Comparison of ENCODE assay signal across 11 cellular contexts in genomic region chr3:129663045-129663446, GRCh38. TPM values are rescaled to one million over a fixed set of nuclear protein-coding genes. Genes with fewer than 3 reads are reported as not detected.
A peak's percentile ranks its signal among the peaks of the same experiment; 100 is the strongest.
DNase-seq lines count a peak whose midpoint lies in the region; ATAC-seq and TF ChIP-seq lines count a peak whose summit lies in the region.
"Had no signal": no experiment of that assay in that cellular context is flagged by ENCODE, and none has a peak within 500 bp of the region (broad histone marks: within the 10 kb centered on the region; RNA-seq: fewer than 3 reads in every experiment).

No MANE protein-coding gene starts in this region.

- H3K36me3 Mint-ChIP-seq in activated T-helper 1 cell treated with anti-CD3 and anti-CD28 coated beads, Interleukin-12 subunit alpha, Interleukin-12 subunit beta, Interleukin-2, Interleukin-4 antibody, amounts not matched to agents 30 ng/mL and 10 ng/mL and 1 ng/mL, durations not matched to agents 14 hours and 24 hours and 36 hours (ENCODE audit: low read depth), result no peaks in the 10 kb centered on the region

- no peaks in the 10 kb centered on the region for H3K9me3 Mint-ChIP-seq in activated T-helper 1 cell treated with anti-CD3 and anti-CD28 coated beads, Interleukin-12 subunit alpha, Interleukin-12 subunit beta, Interleukin-2, Interleukin-4 antibody, amounts not matched to agents 30 ng/mL and 10 ng/mL and 1 ng/mL, durations not matched to agents 14 hours and 24 hours and 36 hours

- 36 to 55% (median 44%) methylated on average over 1 of the region's 1 CpG for WGBS in stomach, 5 donors

- DNase-seq in AG10803 (ENCODE audit: low read depth), result peak; percentile 54
- DNase-seq in mucosa of descending colon, result no peak
- no peak for DNase-seq in stomach
- no peak for DNase-seq in HuH-7.5 (ENCODE audit: low spot score)
- no peak for DNase-seq in activated T-helper 1 cell treated with anti-CD3 and anti-CD28 coated beads, Interleukin-12 subunit alpha, Interleukin-12 subunit beta, Interleukin-2, Interleukin-4 antibody, amounts not matched to agents 30 ng/mL and 10 ng/mL and 1 ng/mL, durations not matched to agents 14 hours and 24 hours and 36 hours (ENCODE audit: low spot score)
- DNase-seq in brain microvascular endothelial cell, result no peak
- DNase-seq: activated T-cell treated with anti-CD3 and anti-CD28 coated beads for 4 hours, NCI-H1930 had no signal

- in situ Hi-C loops in brain microvascular endothelial cell (cut with HindIII; ENCODE audit: low pct_ligation_motif_present, low sequenced_read_pairs), result no loop called here

- no peaks in the 10 kb centered on the region for H3K9me3 ChIP-seq in HUES6 (ENCODE audit: control insufficient read depth, insufficient read depth, low read depth, low read length)
- no peaks in the 10 kb centered on the region for H3K9me3 ChIP-seq in endocrine pancreas (ENCODE audit: control insufficient read depth, low read length)
- no peaks in the 10 kb centered on the region for H3K9me3 ChIP-seq in mucosa of descending colon
- H3K9me3 ChIP-seq in stomach, result no peaks in the 10 kb centered on the region

- H3K27ac ChIP-seq in HUES6 (ENCODE audit: low read depth, low read length), result peak overlapping the region; percentile 37; the same call in 1 of the 2 replicates
- H3K27ac ChIP-seq in stomach, result peak overlapping the region in 1 of 5 donors; percentile 34
- no peak overlapping the region for H3K27ac ChIP-seq in brain microvascular endothelial cell

- no peaks in the 10 kb centered on the region for H3K27me3 Mint-ChIP-seq in activated T-helper 1 cell treated with anti-CD3 and anti-CD28 coated beads, Interleukin-12 subunit alpha, Interleukin-12 subunit beta, Interleukin-2, Interleukin-4 antibody, amounts not matched to agents 30 ng/mL and 10 ng/mL and 1 ng/mL, durations not matched to agents 14 hours and 24 hours and 36 hours (ENCODE audit: insufficient read depth)

- no peak for TF ChIP-seq CTCF in AG10803 (conservative IDR thresholded peaks at IDR 0.05; ENCODE audit: low read length)
- no peak for TF ChIP-seq CTCF in mucosa of descending colon (IDR thresholded peaks at IDR 0.05)
- no peak for TF ChIP-seq CTCF in stomach (IDR thresholded peaks at IDR 0.05)
- no peak for TF ChIP-seq CTCF in brain microvascular endothelial cell (IDR thresholded peaks at IDR 0.05; ENCODE audit: low read depth, low read length, missing control alignments)

- ATAC-seq in mucosa of descending colon, result peak; percentile 67
- ATAC-seq: Panc1 had no signal

- intact Hi-C loops in mucosa of descending colon (cut with DNase I, micrococcal nuclease), result no loop called here
- intact Hi-C loops in stomach (cut with DNase I; ENCODE audit: low total_unique reads), result no loop called here
- intact Hi-C loops in activated T-helper 1 cell treated with anti-CD3 and anti-CD28 coated beads, Interleukin-12 subunit alpha, Interleukin-12 subunit beta, Interleukin-2, Interleukin-4 antibody, amounts not matched to agents 30 ng/mL and 10 ng/mL and 1 ng/mL, durations not matched to agents 14 hours and 24 hours and 36 hours (cut with micrococcal nuclease), result no loop called here

- H3K27me3 ChIP-seq in HUES6 (ENCODE audit: control insufficient read depth, insufficient read depth, low read length), result no peaks in the 10 kb centered on the region
- no peaks in the 10 kb centered on the region for H3K27me3 ChIP-seq in endocrine pancreas (ENCODE audit: control insufficient read depth, insufficient read depth, low read length)
- no peaks in the 10 kb centered on the region for H3K27me3 ChIP-seq in stomach
- H3K27me3 ChIP-seq in brain microvascular endothelial cell (replicated peaks), result no peaks in the 10 kb centered on the region

- no peak overlapping the region for H3K27ac Mint-ChIP-seq in activated T-helper 1 cell treated with anti-CD3 and anti-CD28 coated beads, Interleukin-12 subunit alpha, Interleukin-12 subunit beta, Interleukin-2, Interleukin-4 antibody, amounts not matched to agents 30 ng/mL and 10 ng/mL and 1 ng/mL, durations not matched to agents 14 hours and 24 hours and 36 hours

- H3K4me3 ChIP-seq in AG10803 (ENCODE audit: low read length), result no peak overlapping the region
- no peak overlapping the region for H3K4me3 ChIP-seq in HUES6 (ENCODE audit: low read depth, low read length)
- H3K4me3 ChIP-seq in endocrine pancreas (ENCODE audit: control insufficient read depth, insufficient read depth, low read length), result peak overlapping the region; percentile 2
- no peak overlapping the region for H3K4me3 ChIP-seq in mucosa of descending colon
- H3K4me3 ChIP-seq in stomach, result no peak overlapping the region
- H3K4me3 ChIP-seq in brain microvascular endothelial cell (ENCODE audit: low read depth, low read length), result no peak overlapping the region

- no peak for TF ChIP-seq POLR2A in stomach (IDR thresholded peaks at IDR 0.05)

- TF ChIP-seq EP300 in stomach (IDR thresholded peaks at IDR 0.05), result no peak

- peaks cover 32% of the 10 kb centered on the region for H3K4me1 ChIP-seq in HUES6 (ENCODE audit: control insufficient read depth, insufficient read depth, low read length)
- peaks cover 37% of the 10 kb centered on the region for H3K4me1 ChIP-seq in endocrine pancreas (ENCODE audit: control insufficient read depth, insufficient read depth, low read length)
- H3K4me1 ChIP-seq in mucosa of descending colon (ENCODE audit: low read depth), result no peaks in the 10 kb centered on the region
- H3K4me1 ChIP-seq in stomach, result peaks cover 5 to 47% (median 35%) of the 10 kb centered on the region in 4 donors

- no peak overlapping the region for H3K4me3 Mint-ChIP-seq in activated T-helper 1 cell treated with anti-CD3 and anti-CD28 coated beads, Interleukin-12 subunit alpha, Interleukin-12 subunit beta, Interleukin-2, Interleukin-4 antibody, amounts not matched to agents 30 ng/mL and 10 ng/mL and 1 ng/mL, durations not matched to agents 14 hours and 24 hours and 36 hours

- H3K4me1 Mint-ChIP-seq in activated T-helper 1 cell treated with anti-CD3 and anti-CD28 coated beads, Interleukin-12 subunit alpha, Interleukin-12 subunit beta, Interleukin-2, Interleukin-4 antibody, amounts not matched to agents 30 ng/mL and 10 ng/mL and 1 ng/mL, durations not matched to agents 14 hours and 24 hours and 36 hours (ENCODE audit: low read depth), result peaks cover 6% of the 10 kb centered on the region

- H3K36me3 ChIP-seq in HUES6 (ENCODE audit: control insufficient read depth, insufficient read depth, low read length) (no peaks in the 10 kb centered on the region), endocrine pancreas (ENCODE audit: control insufficient read depth, insufficient read depth, low read length) (no peaks in the 10 kb centered on the region), mucosa of descending colon (ENCODE audit: low read depth) (no peaks in the 10 kb centered on the region), stomach (no peaks in the 10 kb centered on the region), brain microvascular endothelial cell (replicated peaks) (no peaks in the 10 kb centered on the region)

- no peak overlapping the region for H3K9ac ChIP-seq in HUES6 (ENCODE audit: low read length)
- H3K9ac ChIP-seq in endocrine pancreas (ENCODE audit: control insufficient read depth, insufficient read depth, low read length), result no peak overlapping the region

RNA-seq across cellular contexts. Expression of gene PLXND1, which starts 56.6 kb away (rescaled TPM):
- 10 to 100 TPM; 26.8 to 57.1 (median 48.1) TPM for total RNA-seq in mucosa of descending colon
- 100 to 1,000 TPM in 2 of 5 donors, 10 to 100 TPM in 3; 53.1 to 251 (median 65.2) TPM for total RNA-seq in stomach
- 10 to 100 TPM; 22.6 to 44.7 (median 32.0) TPM for polyA plus RNA-seq in stomach
- 1.3 and 1.7 TPM in 2 replicates for total RNA-seq in activated T-helper 1 cell treated with anti-CD3 and anti-CD28 coated beads, Interleukin-12 subunit alpha, Interleukin-12 subunit beta, Interleukin-2, Interleukin-4 antibody, amounts not matched to agents 30 ng/mL and 10 ng/mL and 1 ng/mL, durations not matched to agents 14 hours and 24 hours and 36 hours

Comparison
In these comparisons a context has a peak if more than half of its experiments do, and no peak if none do; other contexts are left out.
1. RNA of gene PLXND1, which starts 56.6 kb away (total RNA-seq): 53.1 to 251 TPM in stomach and 26.8 to 57.1 TPM in mucosa of descending colon; 1.3 to 1.7 TPM in activated T-helper 1 cell treated with anti-CD3 and anti-CD28 coated beads, Interleukin-12 subunit alpha, Interleukin-12 subunit beta, Interleukin-2, Interleukin-4 antibody, amounts not matched to agents 30 ng/mL and 10 ng/mL and 1 ng/mL, durations not matched to agents 14 hours and 24 hours and 36 hours; every median in the first group is over 10 times any median in the second.